Comparison of ENCODE assay signal across 16 cellular contexts in the genomic region with DNA sequence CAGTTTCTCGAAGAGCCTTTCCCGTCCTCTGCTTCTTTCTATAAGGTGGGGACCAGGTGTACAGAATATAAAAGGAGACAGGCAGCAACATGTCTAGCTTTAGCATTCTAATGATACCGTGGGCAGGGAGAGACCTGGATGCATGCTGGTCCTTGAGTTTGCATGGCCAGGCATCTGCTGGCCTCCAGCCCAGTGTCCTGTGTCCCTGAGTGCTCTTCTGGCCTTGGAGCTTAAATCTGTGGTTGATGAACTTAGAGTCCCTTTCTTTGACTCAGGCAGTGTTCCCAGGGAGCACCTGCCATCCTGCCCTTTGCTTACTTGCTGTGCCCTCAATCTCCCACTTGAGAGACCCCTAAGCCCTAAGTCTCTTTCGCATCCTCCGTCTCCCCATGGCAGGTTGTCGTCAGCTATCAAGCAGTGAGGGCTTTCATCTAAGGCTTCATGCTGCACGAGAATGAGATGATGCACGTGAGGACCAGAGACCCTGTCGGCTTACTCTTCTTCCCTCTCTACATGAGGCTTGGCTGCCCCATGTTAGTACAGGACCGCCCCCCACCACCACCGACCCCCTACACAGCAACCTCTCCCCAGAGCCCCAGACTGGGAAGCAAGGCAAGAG.
"Had no signal": no experiment of that assay in that cellular context is flagged by ENCODE, and none has a peak within 500 bp of the region (broad histone marks: within the 10 kb centered on the region; RNA-seq: fewer than 3 reads in every experiment).

No MANE protein-coding gene starts in this region.

- H3K4me3 ChIP-seq: mucosa of descending colon had no signal

- H3K27ac Mint-ChIP-seq: activated CD4-positive, alpha-beta memory T cell treated with anti-CD3 and anti-CD28 coated beads, Interleukin-2, amount 10 ng/mL, durations not matched to agents 7 days and 5 days; activated CD4-positive, alpha-beta T cell treated with anti-CD3 and anti-CD28 coated beads for 36 hours; activated naive CD8-positive, alpha-beta T cell treated with anti-CD3 and anti-CD28 coated beads for 36 hours; activated T-cell treated with anti-CD3 and anti-CD28 coated beads, Interleukin-2, amount 50 U/mL, for 72 hours; natural killer cell had no signal

- H3K36me3 Mint-ChIP-seq: activated naive CD8-positive, alpha-beta T cell treated with anti-CD3 and anti-CD28 coated beads for 36 hours; natural killer cell had no signal

- DNase-seq: activated CD4-positive, alpha-beta memory T cell treated with anti-CD3 and anti-CD28 coated beads, Interleukin-2, amount 10 ng/mL, durations not matched to agents 7 days and 5 days; activated CD4-positive, alpha-beta T cell treated with anti-CD3 and anti-CD28 coated beads for 36 hours; activated CD8-positive, alpha-beta memory T cell treated with anti-CD3 and anti-CD28 coated beads, Interleukin-2, amount 50 U/mL, for 4 hours; activated gamma-delta T cell treated with Interleukin-2 at 50 U/mL for 16 hours; activated naive CD8-positive, alpha-beta T cell treated with anti-CD3 and anti-CD28 coated beads for 36 hours; activated T-cell treated with anti-CD3 and anti-CD28 coated beads, Interleukin-2, amount 50 U/mL, for 72 hours; aorta; effector CD4-positive, alpha-beta T cell; foreskin melanocyte; mammary epithelial cell; mucosa of descending colon; natural killer cell; stimulated activated CD4-positive, alpha-beta T cell treated with anti-CD3 and anti-CD28 coated beads, Interleukin-2, amount 100 ng/mL, for 48 hours; stimulated activated CD8-positive, alpha-beta memory T cell treated with anti-CD3 and anti-CD28 coated beads, Interleukin-4, amount 100 ng/mL, for 48 hours; stimulated activated naive CD8-positive, alpha-beta T cell treated with anti-CD3 and anti-CD28 coated beads, Interleukin-15, Interleukin-2, amounts not matched to agents 100 U/mL and 50 U/mL, for 24 hours; WERI-Rb-1 had no signal

- H3K4me3 Mint-ChIP-seq: activated CD4-positive, alpha-beta memory T cell treated with anti-CD3 and anti-CD28 coated beads, Interleukin-2, amount 10 ng/mL, durations not matched to agents 7 days and 5 days; activated CD4-positive, alpha-beta T cell treated with anti-CD3 and anti-CD28 coated beads for 36 hours; activated naive CD8-positive, alpha-beta T cell treated with anti-CD3 and anti-CD28 coated beads for 36 hours; activated T-cell treated with anti-CD3 and anti-CD28 coated beads, Interleukin-2, amount 50 U/mL, for 72 hours; natural killer cell had no signal

- H3K4me1 Mint-ChIP-seq: activated CD4-positive, alpha-beta memory T cell treated with anti-CD3 and anti-CD28 coated beads, Interleukin-2, amount 10 ng/mL, durations not matched to agents 7 days and 5 days; activated CD4-positive, alpha-beta T cell treated with anti-CD3 and anti-CD28 coated beads for 36 hours; activated naive CD8-positive, alpha-beta T cell treated with anti-CD3 and anti-CD28 coated beads for 36 hours; natural killer cell had no signal

- ATAC-seq: activated CD4-positive, alpha-beta T cell treated with anti-CD3 and anti-CD28 coated beads for 36 hours; activated T-cell treated with anti-CD3 and anti-CD28 coated beads, Interleukin-2, amount 50 U/mL, for 72 hours; mucosa of descending colon; natural killer cell; stimulated activated naive CD8-positive, alpha-beta T cell treated with anti-CD3 and anti-CD28 coated beads, Interleukin-15, Interleukin-2, amounts not matched to agents 100 U/mL and 50 U/mL, for 24 hours had no signal

- H3K36me3 ChIP-seq: WERI-Rb-1 had no signal

- H3K9me3 Mint-ChIP-seq: activated CD4-positive, alpha-beta memory T cell treated with anti-CD3 and anti-CD28 coated beads, Interleukin-2, amount 10 ng/mL, durations not matched to agents 7 days and 5 days; activated naive CD8-positive, alpha-beta T cell treated with anti-CD3 and anti-CD28 coated beads for 36 hours; activated T-cell treated with anti-CD3 and anti-CD28 coated beads, Interleukin-2, amount 50 U/mL, for 72 hours; natural killer cell had no signal

- H3K9me3 ChIP-seq: mucosa of descending colon had no signal

- H3K27ac ChIP-seq: WERI-Rb-1 had no signal
